Comparison of ENCODE assay signal across 10 cellular contexts in the genomic region with DNA sequence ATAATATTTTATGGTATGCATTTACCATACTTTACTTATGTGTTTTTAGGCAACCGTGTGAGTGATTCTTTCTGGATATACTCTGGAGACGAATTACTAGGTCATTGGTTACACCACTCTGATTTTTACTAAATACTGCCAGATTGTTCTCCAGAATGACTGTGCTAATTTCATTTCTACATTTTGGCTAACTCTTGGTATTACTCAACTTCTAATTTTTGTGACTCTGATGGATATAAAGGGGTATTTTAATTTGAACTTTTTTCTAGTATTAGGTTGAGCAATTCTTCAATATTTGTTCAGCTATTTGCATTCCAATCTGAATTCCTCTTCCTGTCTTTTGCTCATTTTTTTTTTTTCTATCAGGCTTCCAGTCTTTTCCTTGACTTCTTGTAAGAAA.
DNase-seq lines count a peak whose midpoint lies in the region; ATAC-seq and TF ChIP-seq lines count a peak whose summit lies in the region.
"Had no signal": no experiment of that assay in that cellular context is flagged by ENCODE, and none has a peak within 500 bp of the region (broad histone marks: within the 10 kb centered on the region; RNA-seq: fewer than 3 reads in every experiment).

No MANE protein-coding gene starts in this region.

- no peaks in the 10 kb centered on the region for H3K27me3 Mint-ChIP-seq in activated naive CD4-positive, alpha-beta T cell treated with anti-CD3 and anti-CD28 coated beads for 36 hours (ENCODE audit: low read depth)

- 54 to 61% (median 54%) methylated on average over 2 of the region's 2 CpGs for WGBS in ovary, 3 donors

- CTCF ChIA-PET in PC-3 (lab: Charles Lee): no interaction called here
- CTCF ChIA-PET in activated naive CD4-positive, alpha-beta T cell treated with anti-CD3 and anti-CD28 coated beads for 36 hours (lab: Charles Lee): no interaction called here

- TF ChIP-seq POLR2A in gastrocnemius medialis (IDR thresholded peaks at IDR 0.05): no peak
- no peak for TF ChIP-seq POLR2A in ovary (IDR thresholded peaks at IDR 0.05)

- no peaks in the 10 kb centered on the region for H3K36me3 Mint-ChIP-seq in activated naive CD4-positive, alpha-beta T cell treated with anti-CD3 and anti-CD28 coated beads for 36 hours (ENCODE audit: low read depth)

- no peaks in the 10 kb centered on the region for H4K20me1 ChIP-seq in PC-3 (ENCODE audit: low read length)

- peaks cover 5% of the 10 kb centered on the region for H3F3A ChIP-seq in PC-3 (ENCODE audit: low read length, unreplicated experiment)

- H3K9ac ChIP-seq in PC-3 (ENCODE audit: low read length): peak overlapping the region; percentile 27; the same call in 1 of the 2 replicates

- H3K4me1 ChIP-seq in PC-3 (ENCODE audit: insufficient read depth, low read length) (peaks cover 23% of the 10 kb centered on the region), gastrocnemius medialis (no peaks in the 10 kb centered on the region), ovary (ENCODE audit: insufficient read depth) (no peaks in the 10 kb centered on the region)
- H3K4me1 ChIP-seq: ascending aorta had no signal

- H3K79me2 ChIP-seq in PC-3 (ENCODE audit: low read length): no peaks in the 10 kb centered on the region

- no peaks in the 10 kb centered on the region for H3K9me2 ChIP-seq in PC-3 (replicated peaks; ENCODE audit: low read length)

- H3K27me3 ChIP-seq in PC-3 (ENCODE audit: low read length) (no peaks in the 10 kb centered on the region), gastrocnemius medialis (no peaks in the 10 kb centered on the region), ovary (no peaks in the 10 kb centered on the region)
- H3K27me3 ChIP-seq: ascending aorta had no signal

- intact Hi-C loops in PC-3 (cut with micrococcal nuclease) (loop anchor here (5.0 kb wide), 1 partner anchor 58 kb away; no protein-coding TSS in a partner anchor), gastrocnemius medialis (cut with DNase I; ENCODE audit: low total_unique reads) (no loop called here), ovary (cut with DNase I) (no loop called here)
- intact Hi-C loops in activated naive CD4-positive, alpha-beta T cell treated with anti-CD3 and anti-CD28 coated beads for 36 hours (cut with micrococcal nuclease): no loop called here

- no peak overlapping the region for H3K27ac Mint-ChIP-seq in activated naive CD4-positive, alpha-beta T cell treated with anti-CD3 and anti-CD28 coated beads for 36 hours

- peak overlapping the region; percentile 82 for H3K27ac ChIP-seq in PC-3 (ENCODE audit: low read length)
- H3K27ac ChIP-seq in gastrocnemius medialis: no peak overlapping the region
- no peak overlapping the region for H3K27ac ChIP-seq in ovary
- H3K27ac ChIP-seq: ascending aorta had no signal

- H2AFZ ChIP-seq in PC-3 (ENCODE audit: low read length): 0 out of 2 replicates have a peak overlapping the region, but pooled peaks have one; percentile 17

- DNase-seq in PC-3 (peak; percentile 68), gastrocnemius medialis (no peak), activated gamma-delta T cell treated with Interleukin-2 at 50 U/mL for 16 hours (no peak), ovary (no peak)
- no peak for DNase-seq in activated naive CD4-positive, alpha-beta T cell treated with anti-CD3 and anti-CD28 coated beads for 36 hours
- DNase-seq in activated naive CD4-positive, alpha-beta T cell (lab: John Stamatoyannopoulos, UW): no peak
- DNase-seq: NCI-H187 treated with DMSO at 0.1 percent for 48 hours had no signal

- H3K4me3 Mint-ChIP-seq in activated naive CD4-positive, alpha-beta T cell treated with anti-CD3 and anti-CD28 coated beads for 36 hours: no peak overlapping the region

- ATAC-seq in GM18868 (IDR thresholded peaks at IDR 0.05; ENCODE audit: unreplicated experiment) (peak; percentile 96), HG02623 (IDR thresholded peaks at IDR 0.05; ENCODE audit: unreplicated experiment) (peak; percentile 60), PC-3 (peak; percentile 42), gastrocnemius medialis (peak; percentile 39 to 63)

- no TSS peak for BruUV-seq in PC-3 (replicated peaks; lab: Mats Ljungman, UMichigan)

- peak overlapping the region; percentile 51 for H3K4me3 ChIP-seq in PC-3 (ENCODE audit: low read length)
- H3K4me3 ChIP-seq in gastrocnemius medialis: no peak overlapping the region
- no peak overlapping the region for H3K4me3 ChIP-seq in ovary
- H3K4me3 ChIP-seq: ascending aorta had no signal

- TF ChIP-seq CTCF in PC-3 (conservative IDR thresholded peaks at IDR 0.05; ENCODE audit: low read depth, low read length) (no peak), gastrocnemius medialis (IDR thresholded peaks at IDR 0.05 in 4 of 5, conservative IDR thresholded peaks at IDR 0.05 in 1 of 5) (no peak), ovary (IDR thresholded peaks at IDR 0.05) (no peak)

- no peak for TF ChIP-seq EP300 in ovary (IDR thresholded peaks at IDR 0.05)

- no peaks in the 10 kb centered on the region for H3K4me1 Mint-ChIP-seq in activated naive CD4-positive, alpha-beta T cell treated with anti-CD3 and anti-CD28 coated beads for 36 hours (ENCODE audit: low read depth)

- H3K9me3 ChIP-seq in PC-3 (ENCODE audit: low read length): no peaks in the 10 kb centered on the region
- no peaks in the 10 kb centered on the region for H3K9me3 ChIP-seq in gastrocnemius medialis
- H3K9me3 ChIP-seq in ovary: no peaks in the 10 kb centered on the region
- H3K9me3 ChIP-seq: ascending aorta had no signal

- peak overlapping the region; percentile 82 for H3K4me2 ChIP-seq in PC-3 (ENCODE audit: low read length)

- H3K9me3 Mint-ChIP-seq in activated naive CD4-positive, alpha-beta T cell treated with anti-CD3 and anti-CD28 coated beads for 36 hours: no peaks in the 10 kb centered on the region

- H3K36me3 ChIP-seq in PC-3 (ENCODE audit: low read depth, low read length) (no peaks in the 10 kb centered on the region), gastrocnemius medialis (no peaks in the 10 kb centered on the region), ovary (no peaks in the 10 kb centered on the region)
- H3K36me3 ChIP-seq: ascending aorta had no signal

- POLR2A ChIA-PET in PC-3 (lab: Charles Lee; ENCODE audit: unreplicated experiment): no interaction called here

- in situ Hi-C loops in gastrocnemius medialis (cut with MboI; ENCODE audit: low sequenced_read_pairs in 4 of 4): no loop called here

Comparison
In these comparisons a context has a peak if more than half of its experiments do, and no peak if none do; other contexts are left out.
1. ATAC-seq: peak in every context shown above with its lines; median percentile 96 in GM18868; 60 in HG02623; 51 in gastrocnemius medialis; 42 in PC-3.